12 cellular contexts compared by ENCODE assay signal in the genomic region with DNA sequence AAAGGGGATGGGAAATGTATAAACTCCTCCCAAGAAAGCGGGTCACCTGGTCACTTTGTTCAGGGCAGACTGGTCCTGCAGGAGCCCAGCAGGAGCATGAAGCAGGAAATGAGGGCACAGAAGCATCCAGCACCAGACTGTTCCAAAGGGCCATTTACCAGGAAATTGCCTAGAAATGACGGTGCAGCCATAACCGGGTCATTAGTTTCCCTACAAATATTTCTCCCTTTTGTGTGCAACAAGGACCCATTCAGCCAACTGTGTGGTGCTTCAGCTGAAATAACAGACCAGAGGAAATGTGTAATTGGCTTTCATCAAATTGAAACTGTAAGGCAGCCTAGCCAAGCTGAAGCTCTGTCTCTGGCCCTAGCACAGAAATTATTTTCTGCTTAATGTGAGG. TPM values are rescaled to one million over a fixed set of nuclear protein-coding genes. Genes with fewer than 3 reads are reported as not detected.
DNase-seq lines count a peak whose midpoint lies in the region; ATAC-seq, FAIRE-seq and TF ChIP-seq lines count a peak whose summit lies in the region.
"Had no signal": no experiment of that assay in that cellular context is flagged by ENCODE, and none has a peak within 500 bp of the region (broad histone marks: within the 10 kb centered on the region; RNA-seq: fewer than 3 reads in every experiment).

No MANE protein-coding gene starts in this region.

- H2BK5ac ChIP-seq in neuronal stem cell (ENCODE audit: low read length), result no peak overlapping the region

- H3K4me2 ChIP-seq in neuronal stem cell (ENCODE audit: insufficient read depth, low read length, poor library complexity, severe bottlenecking), result no peak overlapping the region

- no peak overlapping the region for H3K4me3 ChIP-seq in coronary artery
- no peak overlapping the region for H3K4me3 ChIP-seq in neuronal stem cell (ENCODE audit: low read length in 2 of 2)

- no peak overlapping the region for H4K8ac ChIP-seq in neuronal stem cell (ENCODE audit: low read depth, low read length)

- H3K4me1 ChIP-seq in neuronal stem cell (ENCODE audit: control insufficient read depth in 2 of 2, insufficient read depth in 1 of 2, low read depth in 1 of 2, low read length in 2 of 2), result peaks cover 1 to 2% of the 10 kb centered on the region in 2 donors

- no peak overlapping the region for H2AK5ac ChIP-seq in neuronal stem cell (ENCODE audit: low read depth, low read length)

- no peak overlapping the region for H4K91ac ChIP-seq in neuronal stem cell (ENCODE audit: low read depth, low read length, poor library complexity)

- no peaks in the 10 kb centered on the region for H3K79me1 ChIP-seq in neuronal stem cell (ENCODE audit: low read depth, low read length)

- H3K9me3 ChIP-seq in neuronal stem cell (replicated peaks in 1 of 2; ENCODE audit: control insufficient read depth in 2 of 2, insufficient read depth in 1 of 2, low read depth in 1 of 2, low read length in 2 of 2), result no peaks in the 10 kb centered on the region

- peak overlapping the region; percentile 32 for H2AFZ ChIP-seq in neuronal stem cell (ENCODE audit: low read length)

- ATAC-seq in HG03135 (IDR thresholded peaks at IDR 0.05; ENCODE audit: unreplicated experiment), result no peak
- ATAC-seq: activated naive CD4-positive, alpha-beta T cell treated with anti-CD3 and anti-CD28 coated beads, Interleukin-2, amount 50 U/mL, for 72 hours had no signal

- H3K36me3 ChIP-seq in neuronal stem cell (replicated peaks in 1 of 2; ENCODE audit: control insufficient read depth in 2 of 2, insufficient read depth in 2 of 2, low read length in 2 of 2), result no peaks in the 10 kb centered on the region

- FAIRE-seq in HTR-8/SVneo (lab: Jason Lieb, UNC), result no peak

- H3K4ac ChIP-seq in neuronal stem cell (ENCODE audit: low read length), result no peak overlapping the region

- no peak overlapping the region for H3K23ac ChIP-seq in neuronal stem cell (ENCODE audit: low read depth, low read length, poor library complexity)

- no peak overlapping the region for H3K18ac ChIP-seq in neuronal stem cell (ENCODE audit: low read length)

- H3K27ac ChIP-seq in coronary artery, result peak overlapping the region; percentile 15 to 38
- no peak overlapping the region for H3K27ac ChIP-seq in neuronal stem cell (replicated peaks; ENCODE audit: low read length)

- H3K14ac ChIP-seq in neuronal stem cell (ENCODE audit: low read length), result no peak overlapping the region

- no peaks in the 10 kb centered on the region for H3K27me3 ChIP-seq in neuronal stem cell (ENCODE audit: control insufficient read depth in 3 of 3, insufficient read depth in 3 of 3, low read depth in 1 of 3, low read length in 3 of 3)

- no peak for TF ChIP-seq CTCF in coronary artery (IDR thresholded peaks at IDR 0.05)

- no peak overlapping the region for H2BK15ac ChIP-seq in neuronal stem cell (ENCODE audit: low read length)

- DNase-seq in DMS53 (lab: John Stamatoyannopoulos, UW), result peak; percentile 40
- peak; percentile 33 for DNase-seq in NCI-H146 treated with DMSO at 0.1 percent for 48 hours (lab: John Stamatoyannopoulos, UW; ENCODE audit: unreplicated experiment)
- no peak for DNase-seq in coronary artery (ENCODE audit: low spot score)
- DNase-seq in neuronal stem cell (ENCODE audit: low spot score), result no peak
- no peak for DNase-seq in HTR-8/SVneo (ENCODE audit: insufficient read length, low spot score)
- no peak for DNase-seq in SHP77 treated with DMSO at 0.1 percent for 48 hours (lab: John Stamatoyannopoulos, UW)
- DNase-seq in NCI-H187 (lab: John Stamatoyannopoulos, UW), result no peak
- DNase-seq: CD8-positive, alpha-beta memory T cell; effector memory CD4-positive, alpha-beta T cell; MM.1S had no signal

- WGBS in neuronal stem cell (ENCODE audit: extremely low coverage in 2 of 2, insufficient read length in 2 of 2, insufficient replicate concordance in 1 of 2), 2 donors, result no CpG with 5 or more reads among the region's 3 CpGs

- no peak overlapping the region for H2BK120ac ChIP-seq in neuronal stem cell (ENCODE audit: low read depth, low read length)

- H2BK12ac ChIP-seq in neuronal stem cell (ENCODE audit: low read length), result no peak overlapping the region

- H3K9ac ChIP-seq in neuronal stem cell (ENCODE audit: low read depth, low read length, poor library complexity), result no peak overlapping the region

RNA-seq across cellular contexts. Expression of gene CTTNBP2NL, which starts 7.6 kb away (rescaled TPM):
- 14.9 TPM for polyA plus RNA-seq in neuronal stem cell (2013, experiment 1 of 2)
- 14.5 TPM for polyA plus RNA-seq in neuronal stem cell (2013, experiment 2 of 2)

Comparison
In these comparisons a context has a peak if more than half of its experiments do, and no peak if none do; other contexts are left out.
1. DNase-seq: peak in DMS53 (single experiment) and NCI-H146 treated with DMSO at 0.1 percent for 48 hours (single experiment); none in coronary artery (single experiment), neuronal stem cell (single experiment), HTR-8/SVneo (single experiment), SHP77 treated with DMSO at 0.1 percent for 48 hours (single experiment) and NCI-H187 (0 of 2).